ENCODE assay signal across 10 cellular contexts in genomic region chr5:172411423-172412111, GRCh38. TPM values are rescaled to one million over a fixed set of nuclear protein-coding genes. Genes with fewer than 3 reads are reported as not detected.
A peak's percentile ranks its signal among the peaks of the same experiment; 100 is the strongest.
DNase-seq lines count a peak whose midpoint lies in the region; ATAC-seq, FAIRE-seq and TF ChIP-seq lines count a peak whose summit lies in the region.
"Had no signal": no experiment of that assay in that cellular context is flagged by ENCODE, and none has a peak within 500 bp of the region (broad histone marks: within the 10 kb centered on the region; RNA-seq: fewer than 3 reads in every experiment).

No MANE protein-coding gene starts in this region.

- no peak overlapping the region for H3K4me3 Mint-ChIP-seq in astrocyte (ENCODE audit: unreplicated experiment)
- H3K4me3 Mint-ChIP-seq: B cell had no signal

- no peaks in the 10 kb centered on the region for H3K27me3 Mint-ChIP-seq in astrocyte (ENCODE audit: low read depth, unreplicated experiment)

- no peak for TF ChIP-seq POLR2A in thyroid gland (IDR thresholded peaks at IDR 0.05)

- H3K27me3 ChIP-seq in astrocyte (ENCODE audit: insufficient read depth, low read length): no peaks in the 10 kb centered on the region
- H3K27me3 ChIP-seq in muscle layer of duodenum (ENCODE audit: low read depth, low read length): no peaks in the 10 kb centered on the region
- H3K27me3 ChIP-seq in thyroid gland: no peaks in the 10 kb centered on the region

- ATAC-seq in HG02642 (IDR thresholded peaks at IDR 0.05; ENCODE audit: poor library complexity, unreplicated experiment): no peak
- ATAC-seq in GM18861 (IDR thresholded peaks at IDR 0.05; ENCODE audit: unreplicated experiment): no peak

- peak; percentile 2 for DNase-seq in activated CD8-positive, alpha-beta memory T cell treated with anti-CD3 and anti-CD28 coated beads, Interleukin-2, amount 50 U/mL, for 24 hours (ENCODE audit: extremely low read depth)
- no peak for DNase-seq in activated CD8-positive, alpha-beta memory T cell treated with anti-CD3 and anti-CD28 coated beads, Interleukin-2, amount 50 U/mL, for 4 hours
- DNase-seq in astrocyte (ENCODE audit: low read depth) (no peak), thyroid gland (no peak), putamen (ENCODE audit: low spot score) (no peak)
- DNase-seq: NCI-H524 treated with DMSO at 0.1 percent for 48 hours had no signal

- no peak overlapping the region for H2AFZ ChIP-seq in astrocyte (ENCODE audit: low read depth, low read length)

- no peak for TF ChIP-seq CTCF in astrocyte (IDR thresholded peaks at IDR 0.05; ENCODE audit: insufficient read depth, low read depth, low read length)
- no peak for TF ChIP-seq CTCF in thyroid gland (IDR thresholded peaks at IDR 0.05)

- no peak overlapping the region for H3K4me3 ChIP-seq in astrocyte (ENCODE audit: insufficient read depth, low read depth, low read length)
- H3K4me3 ChIP-seq in muscle layer of duodenum (ENCODE audit: low read depth in 1 of 2, low read length in 2 of 2): no peak overlapping the region
- H3K4me3 ChIP-seq in thyroid gland (replicated peaks in 1 of 3): no peak overlapping the region

- no peaks in the 10 kb centered on the region for H3K79me2 ChIP-seq in astrocyte (ENCODE audit: insufficient read depth, low read length)

- peak; percentile 43 for FAIRE-seq in astrocyte (lab: Jason Lieb, UNC)

- H4K20me1 ChIP-seq in astrocyte (ENCODE audit: insufficient read depth, low read length): peaks cover 60% of the 10 kb centered on the region

- peaks cover 39% of the 10 kb centered on the region for H3K4me1 Mint-ChIP-seq in astrocyte (ENCODE audit: low read depth, unreplicated experiment)
- H3K4me1 Mint-ChIP-seq: B cell had no signal

- H3K9me3 ChIP-seq in astrocyte (ENCODE audit: insufficient read depth, low read depth, low read length) (no peaks in the 10 kb centered on the region), muscle layer of duodenum (ENCODE audit: control insufficient read depth in 1 of 2, low read length in 2 of 2) (no peaks in the 10 kb centered on the region), thyroid gland (no peaks in the 10 kb centered on the region)

- H3K36me3 ChIP-seq in astrocyte (ENCODE audit: insufficient read depth, low read length) (no peaks in the 10 kb centered on the region), muscle layer of duodenum (ENCODE audit: control insufficient read depth in 1 of 2, insufficient read depth in 2 of 2, low read length in 2 of 2) (no peaks in the 10 kb centered on the region), thyroid gland (no peaks in the 10 kb centered on the region)

- H3K9me3 Mint-ChIP-seq in astrocyte (ENCODE audit: unreplicated experiment): peaks cover 2% of the 10 kb centered on the region

- no peak overlapping the region for H3K4me2 ChIP-seq in astrocyte (ENCODE audit: low read length)

- H3K27ac ChIP-seq in astrocyte (ENCODE audit: low read depth, low read length) (peak overlapping the region; percentile 7), muscle layer of duodenum (ENCODE audit: low read length) (peak overlapping the region; percentile 59), thyroid gland (peak overlapping the region; percentile 30 to 84 (median 56))

- H3K4me1 ChIP-seq in astrocyte (ENCODE audit: insufficient read depth, low read length): peaks cover 58% of the 10 kb centered on the region
- peaks cover 36 to 58% of the 10 kb centered on the region in 2 donors for H3K4me1 ChIP-seq in muscle layer of duodenum (ENCODE audit: control insufficient read depth in 1 of 2, insufficient read depth in 2 of 2, low read length in 2 of 2)
- peaks cover 31 to 45% of the 10 kb centered on the region in 2 donors for H3K4me1 ChIP-seq in thyroid gland

- H3K27ac Mint-ChIP-seq in astrocyte (ENCODE audit: unreplicated experiment): no peak overlapping the region
- H3K27ac Mint-ChIP-seq: B cell had no signal

- H3K36me3 Mint-ChIP-seq in astrocyte (ENCODE audit: low read depth, unreplicated experiment): peaks cover 12% of the 10 kb centered on the region

- intact Hi-C loops in thyroid gland (cut with DNase I): no loop called here

- peak overlapping the region; percentile 23 for H3K9ac ChIP-seq in astrocyte (ENCODE audit: low read length)

- 69 to 83% methylated on average over 7 of the region's 7 CpGs for WGBS in thyroid gland, 2 donors

RNA-seq across cellular contexts. Expression of gene SH3PXD2B, which starts 42.8 kb away (rescaled TPM):
- 66.0 and 70.4 TPM in 2 replicates for total RNA-seq in astrocyte
- total RNA-seq in thyroid gland: 10 to 100 TPM; 13.7 to 27.1 (median 21.1) TPM
- total RNA-seq: B cell had no signal

Comparison
In these comparisons a context has a peak if more than half of its experiments do, and no peak if none do; other contexts are left out.
1. H3K27ac ChIP-seq: peak in every context shown above with its lines; median percentile 59 in muscle layer of duodenum; 56 in thyroid gland; 7 in astrocyte.